ENCODE assay signal across 15 cellular contexts in the genomic region with DNA sequence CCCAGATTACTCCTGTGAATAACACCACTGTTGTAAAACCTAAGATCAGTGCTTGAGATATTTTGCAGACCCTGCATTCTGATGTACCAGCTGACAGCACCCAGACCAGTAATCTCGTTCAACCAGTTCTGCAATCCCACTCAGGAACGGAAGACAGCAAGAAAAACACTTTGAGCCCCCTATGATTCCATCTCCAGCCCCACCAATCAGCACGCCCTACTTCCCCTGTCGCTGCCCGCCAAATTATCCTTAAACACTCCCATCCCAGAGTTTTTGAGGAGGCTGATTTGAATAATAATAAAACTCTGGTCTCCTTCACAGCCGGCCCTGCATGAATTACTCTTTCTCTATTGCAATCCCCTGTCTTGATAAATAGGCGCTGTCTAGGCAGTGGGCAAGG.
DNase-seq lines count a peak whose midpoint lies in the region; ATAC-seq and TF ChIP-seq lines count a peak whose summit lies in the region.
"Had no signal": no experiment of that assay in that cellular context is flagged by ENCODE, and none has a peak within 500 bp of the region (broad histone marks: within the 10 kb centered on the region; RNA-seq: fewer than 3 reads in every experiment).

No MANE protein-coding gene starts in this region.

- no peaks in the 10 kb centered on the region for H3F3A ChIP-seq in GM23338 (replicated peaks; ENCODE audit: low read depth)

- TF ChIP-seq CTCF in GM23338 (conservative IDR thresholded peaks at IDR 0.05; ENCODE audit: low read depth in 2 of 2) (no peak), mesothelial cell of epicardium (IDR thresholded peaks at IDR 0.05; ENCODE audit: unreplicated experiment) (no peak), type B pancreatic cell (conservative IDR thresholded peaks at IDR 0.05) (no peak), stomach (IDR thresholded peaks at IDR 0.05) (no peak)

- DNase-seq in GM23338 (ENCODE audit: low spot score) (peak; percentile 69), iPS DF 19.7 (ENCODE audit: low read depth, low spot score) (peak; percentile 15), mesothelial cell of epicardium (ENCODE audit: low spot score in 2 of 2, unreplicated experiment in 2 of 2) (no peak), type B pancreatic cell (ENCODE audit: extremely low spot score, unreplicated experiment) (no peak), stomach (no peak), NCI-H187 treated with DMSO at 0.1 percent for 48 hours (lab: John Stamatoyannopoulos, UW) (no peak)
- DNase-seq in NK-92 treated with Interleukin-12 subunit alpha and Interleukin-12 subunit beta, amount 100 ng/mL, for 24 hours (lab: John Stamatoyannopoulos, UW) = no peak
- DNase-seq: 8988T; AML-193; CD4-positive, CD25-positive, alpha-beta regulatory T cell; DMS53; GM23248 had no signal

- no peaks in the 10 kb centered on the region for H3K36me3 ChIP-seq in GM23338 (ENCODE audit: insufficient read depth)
- no peaks in the 10 kb centered on the region for H3K36me3 ChIP-seq in stomach
- H3K36me3 ChIP-seq: BLaER1, HAP-1 had no signal

- H3K9me2 ChIP-seq in GM23338 (ENCODE audit: insufficient read depth) = no peaks in the 10 kb centered on the region

- H3K4me3 ChIP-seq in GM23338 (no peak overlapping the region), stomach (no peak overlapping the region)
- H3K4me3 ChIP-seq: BLaER1, GM12878, GM23248, HAP-1 had no signal

- peak overlapping the region; percentile 15; the same call in 1 of the 2 replicates for H2AFZ ChIP-seq in GM23338
- H2AFZ ChIP-seq: GM23248 had no signal

- H3K4me1 Mint-ChIP-seq in GM23338 = peaks cover 35% of the 10 kb centered on the region
- H3K4me1 Mint-ChIP-seq in mesothelial cell of epicardium = peaks cover 17% of the 10 kb centered on the region
- peaks cover 5% of the 10 kb centered on the region for H3K4me1 Mint-ChIP-seq in type B pancreatic cell (ENCODE audit: unreplicated experiment)
- H3K4me1 Mint-ChIP-seq: CD4-positive, CD25-positive, alpha-beta regulatory T cell had no signal

- no peak for TF ChIP-seq EP300 in stomach (IDR thresholded peaks at IDR 0.05)

- H3K27ac ChIP-seq in GM23338 (ENCODE audit: low read depth) (peak overlapping the region; percentile 74), stomach (no peak overlapping the region)
- H3K27ac ChIP-seq: BLaER1, GM23248 had no signal

- peaks cover 0 to 9% (median 0%) of the 10 kb centered on the region in 4 donors for H3K9me3 ChIP-seq in stomach
- H3K9me3 ChIP-seq: BLaER1, HAP-1 had no signal

- H3K27me3 ChIP-seq in GM23338 (ENCODE audit: insufficient read depth) (no peaks in the 10 kb centered on the region), stomach (no peaks in the 10 kb centered on the region)
- H3K27me3 ChIP-seq: BLaER1 had no signal

- no peaks in the 10 kb centered on the region for H3K79me2 ChIP-seq in GM23338 (replicated peaks; ENCODE audit: insufficient read depth)

- TF ChIP-seq POLR2A in stomach (IDR thresholded peaks at IDR 0.05) = no peak

- H3K4me3 Mint-ChIP-seq in GM23338 = no peak overlapping the region
- H3K4me3 Mint-ChIP-seq in mesothelial cell of epicardium = no peak overlapping the region
- peak overlapping the region; percentile 68 for H3K4me3 Mint-ChIP-seq in type B pancreatic cell
- H3K4me3 Mint-ChIP-seq: CD4-positive, CD25-positive, alpha-beta regulatory T cell had no signal

- peaks cover 2% of the 10 kb centered on the region for H3K27me3 Mint-ChIP-seq in GM23338 (ENCODE audit: insufficient read depth, low read depth, poor library complexity)
- H3K27me3 Mint-ChIP-seq in mesothelial cell of epicardium (ENCODE audit: low read depth) = no peaks in the 10 kb centered on the region
- H3K27me3 Mint-ChIP-seq in type B pancreatic cell = no peaks in the 10 kb centered on the region
- H3K27me3 Mint-ChIP-seq: CD4-positive, CD25-positive, alpha-beta regulatory T cell had no signal

- H3K4me1 ChIP-seq in GM23338 (ENCODE audit: insufficient read depth) (peaks cover 28% of the 10 kb centered on the region), stomach (no peaks in the 10 kb centered on the region)
- H3K4me1 ChIP-seq: BLaER1 had no signal

- 76 to 82% (median 78%) methylated on average over 7 of the region's 7 CpGs for WGBS in stomach, 5 donors

- intact Hi-C loops in stomach (cut with DNase I; ENCODE audit: low total_unique reads) = no loop called here

- no peaks in the 10 kb centered on the region for H3K36me3 Mint-ChIP-seq in GM23338 (ENCODE audit: low read depth)
- H3K36me3 Mint-ChIP-seq in mesothelial cell of epicardium = no peaks in the 10 kb centered on the region
- H3K36me3 Mint-ChIP-seq in type B pancreatic cell = no peaks in the 10 kb centered on the region
- H3K36me3 Mint-ChIP-seq: CD4-positive, CD25-positive, alpha-beta regulatory T cell had no signal

- H4K20me1 ChIP-seq in GM23338 (replicated peaks; ENCODE audit: insufficient read depth) = no peaks in the 10 kb centered on the region
- H4K20me1 ChIP-seq: BLaER1 had no signal

- H3K9me3 Mint-ChIP-seq in GM23338 (no peaks in the 10 kb centered on the region), mesothelial cell of epicardium (no peaks in the 10 kb centered on the region), type B pancreatic cell (peaks cover 5% of the 10 kb centered on the region)

- H3K27ac Mint-ChIP-seq in GM23338 (peak overlapping the region; percentile 50), mesothelial cell of epicardium (peak overlapping the region; percentile 84), type B pancreatic cell (peak overlapping the region; percentile 40)
- H3K27ac Mint-ChIP-seq: CD4-positive, CD25-positive, alpha-beta regulatory T cell had no signal

- peak overlapping the region; percentile 38; the same call in 1 of the 2 replicates for H3K4me2 ChIP-seq in GM23338
- H3K4me2 ChIP-seq: BLaER1 had no signal

- ATAC-seq in GM23338 = peak; percentile 88
- ATAC-seq: GM12878 had no signal

TF ChIP-seq in GM23338, 12 proteins besides CTCF, POLR2A, EP300 and RAD21 (continues in another document):
- TF ChIP-seq JUNB (IDR thresholded peaks at IDR 0.05; ENCODE audit: unreplicated experiment) = no peak
- TF ChIP-seq STAT1 (IDR thresholded peaks at IDR 0.05; ENCODE audit: unreplicated experiment) = no peak
- no peak for TF ChIP-seq EZH2 (IDR thresholded peaks at IDR 0.05; ENCODE audit: low read depth, unreplicated experiment)
- TF ChIP-seq, protein P1, sequence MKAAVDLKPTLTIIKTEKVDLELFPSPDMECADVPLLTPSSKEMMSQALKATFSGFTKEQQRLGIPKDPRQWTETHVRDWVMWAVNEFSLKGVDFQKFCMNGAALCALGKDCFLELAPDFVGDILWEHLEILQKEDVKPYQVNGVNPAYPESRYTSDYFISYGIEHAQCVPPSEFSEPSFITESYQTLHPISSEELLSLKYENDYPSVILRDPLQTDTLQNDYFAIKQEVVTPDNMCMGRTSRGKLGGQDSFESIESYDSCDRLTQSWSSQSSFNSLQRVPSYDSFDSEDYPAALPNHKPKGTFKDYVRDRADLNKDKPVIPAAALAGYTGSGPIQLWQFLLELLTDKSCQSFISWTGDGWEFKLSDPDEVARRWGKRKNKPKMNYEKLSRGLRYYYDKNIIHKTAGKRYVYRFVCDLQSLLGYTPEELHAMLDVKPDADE (IDR thresholded peaks at IDR 0.05) = no peak
- no peak for TF ChIP-seq ZNF114 (CRISPR knock-in tag; IDR thresholded peaks at IDR 0.05)
- no peak for TF ChIP-seq POLR2AphosphoS5 (IDR thresholded peaks at IDR 0.05; ENCODE audit: low read depth)
- no peak for TF ChIP-seq NANOG (IDR thresholded peaks at IDR 0.05; ENCODE audit: borderline replicate concordance)
- no peak for TF ChIP-seq EZH2phosphoT487 (IDR thresholded peaks at IDR 0.05; ENCODE audit: unreplicated experiment)
- TF ChIP-seq CREB1 (CRISPR knock-in tag; IDR thresholded peaks at IDR 0.05; ENCODE audit: low read depth) = no peak
- TF ChIP-seq ZNF331 (CRISPR knock-in tag; IDR thresholded peaks at IDR 0.05; ENCODE audit: low read depth) = no peak
- TF ChIP-seq REST (IDR thresholded peaks at IDR 0.05; ENCODE audit: unreplicated experiment) = no peak

Comparison
In these comparisons a context has a peak if more than half of its experiments do, and no peak if none do; other contexts are left out.
1. DNase-seq: peak in GM23338 (single experiment) and iPS DF 19.7 (single experiment); none in mesothelial cell of epicardium (0 of 2), type B pancreatic cell (single experiment), stomach (single experiment), NCI-H187 treated with DMSO at 0.1 percent for 48 hours (single experiment) and NK-92 treated with Interleukin-12 subunit alpha and Interleukin-12 subunit beta, amount 100 ng/mL, for 24 hours (single experiment).
2. Peak in every context shown above with its lines, with median percentiles within 50 percentile points of each other: H3K27ac Mint-ChIP-seq.